1 cellular context compared by ENCODE assay signal in genomic region chr3:35648347-35648746, GRCh38.
TF ChIP-seq lines count a peak whose summit lies in the region.

No MANE protein-coding gene starts in this region.

TF ChIP-seq in WTC11, 78 proteins besides CTCF, POLR2A, EP300 and RAD21 (continued from another document):
- TF ChIP-seq ARID4B (CRISPR knock-in tag; IDR thresholded peaks at IDR 0.05; ENCODE audit: borderline replicate concordance) (no peak), E2F1 (CRISPR knock-in tag; IDR thresholded peaks at IDR 0.05) (no peak), AFF4 (CRISPR knock-in tag; IDR thresholded peaks at IDR 0.05; ENCODE audit: borderline replicate concordance) (no peak), ZMAT4 (CRISPR knock-in tag; IDR thresholded peaks at IDR 0.05) (no peak), NR1H2 (CRISPR knock-in tag; IDR thresholded peaks at IDR 0.05) (no peak), TEAD1 (CRISPR knock-in tag; IDR thresholded peaks at IDR 0.05) (no peak), ZNF423 (CRISPR knock-in tag; IDR thresholded peaks at IDR 0.05) (no peak), MYBL2 (CRISPR knock-in tag; IDR thresholded peaks at IDR 0.05) (no peak), CBFB (CRISPR knock-in tag; IDR thresholded peaks at IDR 0.05; ENCODE audit: low read depth) (no peak)
- TF ChIP-seq, protein P1, sequence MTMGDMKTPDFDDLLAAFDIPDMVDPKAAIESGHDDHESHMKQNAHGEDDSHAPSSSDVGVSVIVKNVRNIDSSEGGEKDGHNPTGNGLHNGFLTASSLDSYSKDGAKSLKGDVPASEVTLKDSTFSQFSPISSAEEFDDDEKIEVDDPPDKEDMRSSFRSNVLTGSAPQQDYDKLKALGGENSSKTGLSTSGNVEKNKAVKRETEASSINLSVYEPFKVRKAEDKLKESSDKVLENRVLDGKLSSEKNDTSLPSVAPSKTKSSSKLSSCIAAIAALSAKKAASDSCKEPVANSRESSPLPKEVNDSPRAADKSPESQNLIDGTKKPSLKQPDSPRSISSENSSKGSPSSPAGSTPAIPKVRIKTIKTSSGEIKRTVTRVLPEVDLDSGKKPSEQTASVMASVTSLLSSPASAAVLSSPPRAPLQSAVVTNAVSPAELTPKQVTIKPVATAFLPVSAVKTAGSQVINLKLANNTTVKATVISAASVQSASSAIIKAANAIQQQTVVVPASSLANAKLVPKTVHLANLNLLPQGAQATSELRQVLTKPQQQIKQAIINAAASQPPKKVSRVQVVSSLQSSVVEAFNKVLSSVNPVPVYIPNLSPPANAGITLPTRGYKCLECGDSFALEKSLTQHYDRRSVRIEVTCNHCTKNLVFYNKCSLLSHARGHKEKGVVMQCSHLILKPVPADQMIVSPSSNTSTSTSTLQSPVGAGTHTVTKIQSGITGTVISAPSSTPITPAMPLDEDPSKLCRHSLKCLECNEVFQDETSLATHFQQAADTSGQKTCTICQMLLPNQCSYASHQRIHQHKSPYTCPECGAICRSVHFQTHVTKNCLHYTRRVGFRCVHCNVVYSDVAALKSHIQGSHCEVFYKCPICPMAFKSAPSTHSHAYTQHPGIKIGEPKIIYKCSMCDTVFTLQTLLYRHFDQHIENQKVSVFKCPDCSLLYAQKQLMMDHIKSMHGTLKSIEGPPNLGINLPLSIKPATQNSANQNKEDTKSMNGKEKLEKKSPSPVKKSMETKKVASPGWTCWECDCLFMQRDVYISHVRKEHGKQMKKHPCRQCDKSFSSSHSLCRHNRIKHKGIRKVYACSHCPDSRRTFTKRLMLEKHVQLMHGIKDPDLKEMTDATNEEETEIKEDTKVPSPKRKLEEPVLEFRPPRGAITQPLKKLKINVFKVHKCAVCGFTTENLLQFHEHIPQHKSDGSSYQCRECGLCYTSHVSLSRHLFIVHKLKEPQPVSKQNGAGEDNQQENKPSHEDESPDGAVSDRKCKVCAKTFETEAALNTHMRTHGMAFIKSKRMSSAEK (CRISPR knock-in tag; IDR thresholded peaks at IDR 0.05; ENCODE audit: borderline replicate concordance): no peak
- TF ChIP-seq, protein P2, sequence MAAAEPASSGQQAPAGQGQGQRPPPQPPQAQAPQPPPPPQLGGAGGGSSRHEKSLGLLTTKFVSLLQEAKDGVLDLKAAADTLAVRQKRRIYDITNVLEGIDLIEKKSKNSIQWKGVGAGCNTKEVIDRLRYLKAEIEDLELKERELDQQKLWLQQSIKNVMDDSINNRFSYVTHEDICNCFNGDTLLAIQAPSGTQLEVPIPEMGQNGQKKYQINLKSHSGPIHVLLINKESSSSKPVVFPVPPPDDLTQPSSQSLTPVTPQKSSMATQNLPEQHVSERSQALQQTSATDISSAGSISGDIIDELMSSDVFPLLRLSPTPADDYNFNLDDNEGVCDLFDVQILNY (CRISPR knock-in tag; IDR thresholded peaks at IDR 0.05): no peak
- TF ChIP-seq, protein P3, sequence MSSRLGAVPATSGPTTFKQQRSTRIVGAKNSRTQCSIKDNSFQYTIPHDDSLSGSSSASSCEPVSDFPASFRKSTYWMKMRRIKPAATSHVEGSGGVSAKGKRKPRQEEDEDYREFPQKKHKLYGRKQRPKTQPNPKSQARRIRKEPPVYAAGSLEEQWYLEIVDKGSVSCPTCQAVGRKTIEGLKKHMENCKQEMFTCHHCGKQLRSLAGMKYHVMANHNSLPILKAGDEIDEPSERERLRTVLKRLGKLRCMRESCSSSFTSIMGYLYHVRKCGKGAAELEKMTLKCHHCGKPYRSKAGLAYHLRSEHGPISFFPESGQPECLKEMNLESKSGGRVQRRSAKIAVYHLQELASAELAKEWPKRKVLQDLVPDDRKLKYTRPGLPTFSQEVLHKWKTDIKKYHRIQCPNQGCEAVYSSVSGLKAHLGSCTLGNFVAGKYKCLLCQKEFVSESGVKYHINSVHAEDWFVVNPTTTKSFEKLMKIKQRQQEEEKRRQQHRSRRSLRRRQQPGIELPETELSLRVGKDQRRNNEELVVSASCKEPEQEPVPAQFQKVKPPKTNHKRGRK (CRISPR knock-in tag; IDR thresholded peaks at IDR 0.05; ENCODE audit: borderline replicate concordance): no peak
- TF ChIP-seq, protein P4, sequence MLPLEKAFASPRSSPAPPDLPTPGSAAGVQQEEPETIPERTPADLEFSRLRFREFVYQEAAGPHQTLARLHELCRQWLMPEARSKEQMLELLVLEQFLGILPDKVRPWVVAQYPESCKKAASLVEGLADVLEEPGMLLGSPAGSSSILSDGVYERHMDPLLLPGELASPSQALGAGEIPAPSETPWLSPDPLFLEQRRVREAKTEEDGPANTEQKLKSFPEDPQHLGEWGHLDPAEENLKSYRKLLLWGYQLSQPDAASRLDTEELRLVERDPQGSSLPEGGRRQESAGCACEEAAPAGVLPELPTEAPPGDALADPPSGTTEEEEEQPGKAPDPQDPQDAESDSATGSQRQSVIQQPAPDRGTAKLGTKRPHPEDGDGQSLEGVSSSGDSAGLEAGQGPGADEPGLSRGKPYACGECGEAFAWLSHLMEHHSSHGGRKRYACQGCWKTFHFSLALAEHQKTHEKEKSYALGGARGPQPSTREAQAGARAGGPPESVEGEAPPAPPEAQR (CRISPR knock-in tag; IDR thresholded peaks at IDR 0.05): no peak
- TF ChIP-seq, protein P5, sequence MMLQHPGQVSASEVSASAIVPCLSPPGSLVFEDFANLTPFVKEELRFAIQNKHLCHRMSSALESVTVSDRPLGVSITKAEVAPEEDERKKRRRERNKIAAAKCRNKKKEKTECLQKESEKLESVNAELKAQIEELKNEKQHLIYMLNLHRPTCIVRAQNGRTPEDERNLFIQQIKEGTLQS (CRISPR knock-in tag; conservative IDR thresholded peaks at IDR 0.05): no peak
